ENCODE assay signal across 37 cellular contexts in the genomic region with DNA sequence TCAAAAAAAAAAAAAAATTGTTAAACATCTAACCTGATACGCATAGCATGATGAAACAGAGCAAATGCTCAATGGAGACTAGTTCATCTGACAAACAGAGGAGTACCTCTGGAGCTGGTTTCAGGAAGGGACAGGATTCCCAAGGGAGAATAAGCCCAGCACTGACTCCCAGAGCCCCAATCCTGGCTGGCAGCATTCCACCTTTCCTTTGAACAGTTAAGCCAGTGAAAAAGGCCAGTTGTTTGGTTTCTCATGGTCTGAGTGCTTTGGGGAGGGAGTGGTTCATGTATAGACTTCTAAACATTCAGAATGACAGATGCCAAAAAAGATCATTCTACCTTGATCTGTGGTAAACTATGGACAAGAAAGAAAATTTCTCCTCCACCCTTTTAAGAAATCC.
"Had no signal": no experiment of that assay in that cellular context is flagged by ENCODE, and none has a peak within 500 bp of the region (broad histone marks: within the 10 kb centered on the region; RNA-seq: fewer than 3 reads in every experiment).

No MANE protein-coding gene starts in this region.

- H3K27ac Mint-ChIP-seq: activated CD4-positive, alpha-beta memory T cell treated with anti-CD3 and anti-CD28 coated beads for 36 hours; activated CD4-positive, alpha-beta T cell treated with anti-CD3 and anti-CD28 coated beads, Interleukin-2, amount 10 ng/mL, durations not matched to agents 24 days and 14 days; activated naive CD4-positive, alpha-beta T cell treated with anti-CD3 and anti-CD28 coated beads for 36 hours; activated naive CD8-positive, alpha-beta T cell treated with anti-CD3 and anti-CD28 coated beads for 36 hours; activated T-helper 1 cell treated with anti-CD3 and anti-CD28 coated beads, Interleukin-12 subunit alpha, Interleukin-12 subunit beta, Interleukin-2, Interleukin-4 antibody, amounts not matched to agents 30 ng/mL and 10 ng/mL and 1 ng/mL, durations not matched to agents 14 hours and 24 hours and 36 hours; effector memory CD8-positive, alpha-beta T cell; naive B cell; nephron progenitor cell; stimulated activated memory B cell treated with anti-CD40 and anti-IgM and Interleukin-4, amounts not matched to agents 10 μg/mL and 1 μg/mL and 100 μg/mL, for 72 hours; stimulated activated naive CD8-positive, alpha-beta T cell treated with anti-CD3 and anti-CD28 coated beads, Interleukin-15, amount 100 ng/mL, for 72 hours; T-helper 2 cell treated with Interferon-gamma antibody and Interleukin-4, amounts not matched to agents 5 μg/mL and 100 μg/mL, for 36 hours had no signal

- H3K4me3 Mint-ChIP-seq: activated CD4-positive, alpha-beta memory T cell treated with anti-CD3 and anti-CD28 coated beads for 36 hours; activated CD4-positive, alpha-beta T cell treated with anti-CD3 and anti-CD28 coated beads, Interleukin-2, amount 10 ng/mL, durations not matched to agents 24 days and 14 days; activated naive CD4-positive, alpha-beta T cell treated with anti-CD3 and anti-CD28 coated beads for 36 hours; activated naive CD8-positive, alpha-beta T cell treated with anti-CD3 and anti-CD28 coated beads for 36 hours; activated T-helper 1 cell treated with anti-CD3 and anti-CD28 coated beads, Interleukin-12 subunit alpha, Interleukin-12 subunit beta, Interleukin-2, Interleukin-4 antibody, amounts not matched to agents 30 ng/mL and 10 ng/mL and 1 ng/mL, durations not matched to agents 14 hours and 24 hours and 36 hours; effector memory CD8-positive, alpha-beta T cell; naive B cell; nephron progenitor cell; stimulated activated memory B cell treated with anti-CD40 and anti-IgM and Interleukin-4, amounts not matched to agents 10 μg/mL and 1 μg/mL and 100 μg/mL, for 72 hours; stimulated activated naive CD8-positive, alpha-beta T cell treated with anti-CD3 and anti-CD28 coated beads, Interleukin-15, amount 100 ng/mL, for 72 hours; T-helper 2 cell treated with Interferon-gamma antibody and Interleukin-4, amounts not matched to agents 5 μg/mL and 100 μg/mL, for 36 hours had no signal

- H3K4me2 ChIP-seq: smooth muscle cell had no signal

- H3K9me3 ChIP-seq: adrenal gland, lower lobe of right lung, pancreas, prostate gland, sigmoid colon, upper lobe of left lung, vagina had no signal

- H3K36me3 Mint-ChIP-seq: activated CD4-positive, alpha-beta memory T cell treated with anti-CD3 and anti-CD28 coated beads for 36 hours; activated naive CD8-positive, alpha-beta T cell treated with anti-CD3 and anti-CD28 coated beads for 36 hours; naive B cell; stimulated activated memory B cell treated with anti-CD40 and anti-IgM and Interleukin-4, amounts not matched to agents 10 μg/mL and 1 μg/mL and 100 μg/mL, for 72 hours had no signal

- H3K27me3 ChIP-seq: adrenal gland, brain microvascular endothelial cell, pancreas, sigmoid colon, upper lobe of left lung, vagina had no signal

- H3K4me1 Mint-ChIP-seq: activated CD4-positive, alpha-beta T cell treated with anti-CD3 and anti-CD28 coated beads, Interleukin-2, amount 10 ng/mL, durations not matched to agents 24 days and 14 days; activated naive CD8-positive, alpha-beta T cell treated with anti-CD3 and anti-CD28 coated beads for 36 hours; naive B cell; nephron progenitor cell; stimulated activated memory B cell treated with anti-CD40 and anti-IgM and Interleukin-4, amounts not matched to agents 10 μg/mL and 1 μg/mL and 100 μg/mL, for 72 hours; stimulated activated naive CD8-positive, alpha-beta T cell treated with anti-CD3 and anti-CD28 coated beads, Interleukin-15, amount 100 ng/mL, for 72 hours had no signal

- H3K9me3 Mint-ChIP-seq: stimulated activated naive CD8-positive, alpha-beta T cell treated with anti-CD3 and anti-CD28 coated beads, Interleukin-15, amount 100 ng/mL, for 72 hours had no signal

- H3K27me3 Mint-ChIP-seq: activated CD4-positive, alpha-beta memory T cell treated with anti-CD3 and anti-CD28 coated beads for 36 hours; activated CD4-positive, alpha-beta T cell treated with anti-CD3 and anti-CD28 coated beads, Interleukin-2, amount 10 ng/mL, durations not matched to agents 24 days and 14 days; activated naive CD8-positive, alpha-beta T cell treated with anti-CD3 and anti-CD28 coated beads for 36 hours; effector memory CD8-positive, alpha-beta T cell; naive B cell; stimulated activated memory B cell treated with anti-CD40 and anti-IgM and Interleukin-4, amounts not matched to agents 10 μg/mL and 1 μg/mL and 100 μg/mL, for 72 hours; stimulated activated naive CD8-positive, alpha-beta T cell treated with anti-CD3 and anti-CD28 coated beads, Interleukin-15, amount 100 ng/mL, for 72 hours had no signal

- H3K36me3 ChIP-seq: adrenal gland, brain microvascular endothelial cell, lower lobe of right lung, pancreas, prostate gland, sigmoid colon, upper lobe of left lung, vagina had no signal

- ATAC-seq: activated CD4-positive, CD25-positive, alpha-beta regulatory T cell treated with anti-CD3 and anti-CD28 coated beads, Interleukin-2, amount 50 U/mL, for 24 hours; effector memory CD8-positive, alpha-beta T cell; left lobe of liver; lower lobe of right lung; pancreas; stimulated activated memory B cell treated with anti-CD40 and anti-IgM and Interleukin-4, amounts not matched to agents 10 μg/mL and 1 μg/mL and 100 μg/mL, for 72 hours; stimulated activated naive CD8-positive, alpha-beta T cell treated with anti-CD3 and anti-CD28 coated beads, Interleukin-15, amount 100 ng/mL, for 72 hours had no signal

- H3K4me1 ChIP-seq: adrenal gland, lower lobe of right lung, pancreas, prostate gland had no signal

- H3K4me3 ChIP-seq: adrenal gland, coronary artery, lower lobe of right lung, pancreas, prostate gland, sigmoid colon, smooth muscle cell, upper lobe of left lung, vagina had no signal

- DNase-seq: activated CD4-positive, alpha-beta memory T cell treated with anti-CD3 and anti-CD28 coated beads for 36 hours; activated CD4-positive, alpha-beta T cell treated with anti-CD3 and anti-CD28 coated beads, Interleukin-2, amount 10 ng/mL, durations not matched to agents 24 days and 14 days; activated CD8-positive, alpha-beta memory T cell treated with anti-CD3 and anti-CD28 coated beads, Interleukin-2, amount 50 U/mL, for 4 hours; activated effector memory CD4-positive, alpha-beta T cell treated with anti-CD3 and anti-CD28 coated beads, Interleukin-2, amount 50 U/mL, for 16 hours; activated naive CD4-positive, alpha-beta T cell treated with anti-CD3 and anti-CD28 coated beads for 36 hours; activated naive CD8-positive, alpha-beta T cell treated with anti-CD3 and anti-CD28 coated beads for 36 hours; activated T-cell treated with anti-CD3 and anti-CD28 coated beads, Interleukin-2, amount 50 U/mL, for 1 hour; adrenal gland; brain microvascular endothelial cell; effector memory CD8-positive, alpha-beta T cell; head of caudate nucleus; hypothalamus; kidney glomerular epithelial cell; lower lobe of right lung; naive B cell; nephron progenitor cell; nucleus accumbens; pancreas; retina; sigmoid colon; stimulated activated CD4-positive, alpha-beta T cell treated with anti-CD3 and anti-CD28 coated beads, Interleukin-1b, Interleukin-23, amount 100 ng/mL, for 48 hours; stimulated activated CD4-positive, alpha-beta T cell treated with anti-CD3 and anti-CD28 coated beads, Interleukin-4, amount 100 ng/mL, for 4 hours; stimulated activated CD8-positive, alpha-beta memory T cell treated with anti-CD3 and anti-CD28 coated beads, Interleukin-4, amount 100 ng/mL, for 48 hours; stimulated activated naive CD8-positive, alpha-beta T cell treated with anti-CD3 and anti-CD28 coated beads, Interleukin-15, amount 100 ng/mL, for 72 hours; substantia nigra; T-helper 1 cell; upper lobe of left lung had no signal

- H3K27ac ChIP-seq: brain microvascular endothelial cell, coronary artery, pancreas, prostate gland, vagina, VCaP had no signal
